Comparison of ENCODE assay signal across 30 cellular contexts in genomic region chr1:24292887-24293286, GRCh38. TPM values are rescaled to one million over a fixed set of nuclear protein-coding genes. Genes with fewer than 3 reads are reported as not detected.
"Had no signal": no experiment of that assay in that cellular context is flagged by ENCODE, and none has a peak within 500 bp of the region (broad histone marks: within the 10 kb centered on the region; RNA-seq: fewer than 3 reads in every experiment).

No MANE protein-coding gene starts in this region.

- H3K4me2 ChIP-seq: neural progenitor cell, smooth muscle cell had no signal

- H3K79me2 ChIP-seq: parathyroid adenoma had no signal

- H3K27me3 Mint-ChIP-seq: activated naive CD8-positive, alpha-beta T cell had no signal

- H3K36me3 Mint-ChIP-seq: activated naive CD8-positive, alpha-beta T cell; memory B cell; naive thymus-derived CD8-positive, alpha-beta T cell; neural progenitor cell; stimulated activated memory B cell treated with anti-CD40 and anti-IgM and Interleukin-4, amounts not matched to agents 10 μg/mL and 1 μg/mL and 100 μg/mL, for 72 hours; WTC11 had no signal

- H3K9me3 ChIP-seq: psoas muscle, stomach, tibial nerve had no signal

- H3K4me3 ChIP-seq: neural progenitor cell, psoas muscle, smooth muscle cell, stomach, tibial nerve had no signal

- H3K9ac ChIP-seq: neural progenitor cell, parathyroid adenoma had no signal

- H3K36me3 ChIP-seq: neural progenitor cell, stomach, tibial nerve had no signal

- H3K27ac Mint-ChIP-seq: activated CD4-positive, alpha-beta T cell treated with anti-CD3 and anti-CD28 coated beads, Interleukin-2, amount 10 ng/mL, durations not matched to agents 7 days and 5 days; activated CD8-positive, alpha-beta T cell treated with anti-CD3 and anti-CD28 coated beads, Interleukin-2, amount 10 ng/mL, durations not matched to agents 7 days and 5 days; activated naive CD8-positive, alpha-beta T cell; memory B cell; neural progenitor cell; stimulated activated memory B cell treated with anti-CD40 and anti-IgM and Interleukin-4, amounts not matched to agents 10 μg/mL and 1 μg/mL and 100 μg/mL, for 72 hours; WTC11 had no signal

- FAIRE-seq: colon, urothelium cell line had no signal

- H2AFZ ChIP-seq: neural progenitor cell, parathyroid adenoma had no signal

- H3K4me3 Mint-ChIP-seq: activated CD4-positive, alpha-beta T cell treated with anti-CD3 and anti-CD28 coated beads, Interleukin-2, amount 10 ng/mL, durations not matched to agents 7 days and 5 days; activated CD8-positive, alpha-beta T cell treated with anti-CD3 and anti-CD28 coated beads, Interleukin-2, amount 10 ng/mL, durations not matched to agents 7 days and 5 days; activated naive CD8-positive, alpha-beta T cell; memory B cell; naive thymus-derived CD8-positive, alpha-beta T cell; neural progenitor cell; stimulated activated memory B cell treated with anti-CD40 and anti-IgM and Interleukin-4, amounts not matched to agents 10 μg/mL and 1 μg/mL and 100 μg/mL, for 72 hours; WTC11 had no signal

- H3K27ac ChIP-seq: neural progenitor cell, parathyroid adenoma, psoas muscle had no signal

- ATAC-seq: activated CD8-positive, alpha-beta T cell treated with anti-CD3 and anti-CD28 coated beads, Interleukin-2, amount 10 ng/mL, durations not matched to agents 7 days and 5 days; naive thymus-derived CD8-positive, alpha-beta T cell; psoas muscle; stimulated activated memory B cell treated with anti-CD40 and anti-IgM and Interleukin-4, amounts not matched to agents 10 μg/mL and 1 μg/mL and 100 μg/mL, for 72 hours; WTC11 had no signal

- H3K4me1 Mint-ChIP-seq: activated CD4-positive, alpha-beta T cell treated with anti-CD3 and anti-CD28 coated beads, Interleukin-2, amount 10 ng/mL, durations not matched to agents 7 days and 5 days; memory B cell; naive thymus-derived CD8-positive, alpha-beta T cell; stimulated activated memory B cell treated with anti-CD40 and anti-IgM and Interleukin-4, amounts not matched to agents 10 μg/mL and 1 μg/mL and 100 μg/mL, for 72 hours had no signal

- DNase-seq: activated CD4-positive, alpha-beta T cell treated with anti-CD3 and anti-CD28 coated beads for 1 hour; activated CD4-positive, alpha-beta T cell treated with anti-CD3 and anti-CD28 coated beads, Interleukin-2, amount 10 ng/mL, durations not matched to agents 7 days and 5 days; activated CD8-positive, alpha-beta T cell treated with anti-CD3 and anti-CD28 coated beads, Interleukin-2, amount 10 ng/mL, durations not matched to agents 7 days and 5 days; activated effector memory CD4-positive, alpha-beta T cell treated with Interleukin-2 at 50 U/mL for 16 hours; activated naive CD4-positive, alpha-beta T cell treated with Interleukin-2 at 50 U/mL for 16 hours; anterior cingulate cortex; dermis blood vessel endothelial cell; effector CD4-positive, alpha-beta T cell; head of caudate nucleus; hippocampal formation; naive thymus-derived CD8-positive, alpha-beta T cell; occipital lobe; psoas muscle; stimulated activated CD4-positive, alpha-beta T cell treated with anti-CD3 and anti-CD28 coated beads, Interleukin-1b, Interleukin-23, amount 100 ng/mL, for 48 hours; stimulated activated CD4-positive, alpha-beta T cell treated with anti-CD3 and anti-CD28 coated beads, Interleukin-4, amount 100 ng/mL, for 4 hours; stimulated activated CD8-positive, alpha-beta memory T cell treated with anti-CD3 and anti-CD28 coated beads, Interleukin-4, amount 100 ng/mL, for 48 hours; stomach; T-helper 2 cell had no signal

- H3K9me3 Mint-ChIP-seq: activated CD4-positive, alpha-beta T cell treated with anti-CD3 and anti-CD28 coated beads, Interleukin-2, amount 10 ng/mL, durations not matched to agents 7 days and 5 days; memory B cell; naive thymus-derived CD8-positive, alpha-beta T cell; neural progenitor cell; stimulated activated memory B cell treated with anti-CD40 and anti-IgM and Interleukin-4, amounts not matched to agents 10 μg/mL and 1 μg/mL and 100 μg/mL, for 72 hours; WTC11 had no signal

- H3K27me3 ChIP-seq: neural progenitor cell, stomach, tibial nerve had no signal

RNA-seq across cellular contexts. Expression of gene GRHL3, which starts 26.3 kb away (rescaled TPM):
- total RNA-seq: activated CD4-positive, alpha-beta T cell treated with anti-CD3 and anti-CD28 coated beads, Interleukin-2, amount 10 ng/mL, durations not matched to agents 7 days and 5 days; activated CD8-positive, alpha-beta T cell treated with anti-CD3 and anti-CD28 coated beads, Interleukin-2, amount 10 ng/mL, durations not matched to agents 7 days and 5 days; dermis blood vessel endothelial cell; fibroblast of lung; fibroblast of villous mesenchyme; naive thymus-derived CD8-positive, alpha-beta T cell; occipital lobe; tibial nerve had no signal
- polyA plus RNA-seq: naive thymus-derived CD8-positive, alpha-beta T cell had no signal
